Comparison of ENCODE assay signal across 8 cellular contexts in the genomic region with DNA sequence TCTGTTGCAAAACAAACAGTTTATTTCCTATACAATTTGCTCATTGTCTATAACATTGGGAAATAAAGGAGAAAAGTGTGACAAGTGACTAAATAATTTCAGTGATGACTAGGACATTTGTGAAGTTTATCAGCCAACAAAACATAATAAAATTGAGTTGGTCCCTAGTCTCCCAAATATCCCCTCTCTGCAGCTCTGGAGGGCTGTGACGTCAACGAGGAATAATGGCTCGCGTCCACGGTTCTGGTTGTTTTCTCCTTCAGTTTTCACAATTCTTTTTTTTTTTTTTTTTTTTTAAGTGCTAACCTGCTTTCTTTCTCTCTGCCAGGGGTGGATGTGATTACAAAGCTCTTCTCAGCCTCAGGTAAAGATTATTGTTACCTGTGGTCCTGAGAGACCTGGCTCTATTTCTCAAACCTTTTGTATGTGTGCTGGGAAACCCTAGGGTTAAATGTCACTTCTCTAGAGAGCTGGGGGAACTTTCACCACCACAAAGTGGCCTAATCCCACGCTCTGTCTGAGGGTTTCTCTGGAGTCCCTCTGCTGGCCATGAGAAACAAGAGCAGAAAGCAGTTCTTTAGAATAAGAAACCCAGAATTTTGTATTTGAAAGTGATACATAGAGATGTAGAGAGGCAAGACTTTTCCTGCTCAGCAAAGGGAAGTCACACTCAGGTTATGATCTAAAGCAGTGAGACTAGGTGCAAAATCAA. TPM values are rescaled to one million over a fixed set of nuclear protein-coding genes. Genes with fewer than 3 reads are reported as not detected.
DNase-seq lines count a peak whose midpoint lies in the region; ATAC-seq, FAIRE-seq and TF ChIP-seq lines count a peak whose summit lies in the region.

No MANE protein-coding gene starts in this region.

- H3K36me3 ChIP-seq in GM23248 (ENCODE audit: low read depth) = no peaks in the 10 kb centered on the region

- 8 to 12% methylated on average over 6 of the region's 6 CpGs for WGBS in GM23248 (ENCODE audit: low coverage in 1 of 2, low lambda C conversion rate in 2 of 2, missing lambda C conversion rate in 2 of 2), 2 experiments

- H3F3A ChIP-seq in GM23248 (ENCODE audit: insufficient read depth) = 0 out of 2 replicates have a peak, but pooled peaks cover 5% of the 10 kb centered on the region

- no peaks in the 10 kb centered on the region for H3K27me3 ChIP-seq in GM23248 (replicated peaks; ENCODE audit: insufficient read depth)

- in situ Hi-C loops in GM23248 (cut with MboI) = loop anchor here (25.0 kb wide), 1 partner anchor 943 kb away; no protein-coding TSS in a partner anchor
- in situ Hi-C loops in astrocyte of the spinal cord (cut with HindIII; ENCODE audit: low sequenced_read_pairs) = loop anchor here (25.0 kb wide), 1 partner anchor 993 kb away; no protein-coding TSS in a partner anchor

- H3K9me3 ChIP-seq in GM23248 (ENCODE audit: low read depth) = no peaks in the 10 kb centered on the region

- no peak overlapping the region for H3K9ac ChIP-seq in GM23248

- 0 out of 2 replicates have a peak, but pooled peaks cover 5% of the 10 kb centered on the region for H3K4me1 ChIP-seq in GM23248 (ENCODE audit: insufficient read depth)

- H3K4me2 ChIP-seq in GM23248 (ENCODE audit: unreplicated experiment) = peak overlapping the region; percentile 2

- intact Hi-C loops in left colon (cut with DNase I, micrococcal nuclease) = no loop called here

- H3K79me2 ChIP-seq in GM23248 (ENCODE audit: insufficient read depth) = no peaks in the 10 kb centered on the region

- no peaks in the 10 kb centered on the region for H3K9me2 ChIP-seq in GM23248 (ENCODE audit: insufficient read depth)

- ATAC-seq in left colon (peak; percentile 48), HG03159 (IDR thresholded peaks at IDR 0.05; ENCODE audit: unreplicated experiment) (no peak)

- peak; percentile 40 for TF ChIP-seq CTCF in D721Med (IDR thresholded peaks at IDR 0.05; ENCODE audit: insufficient read depth, missing control alignments)
- peak; percentile 71 for TF ChIP-seq CTCF in astrocyte of the spinal cord (IDR thresholded peaks at IDR 0.05; ENCODE audit: low read depth, low read length)

- no peak overlapping the region for H3K27ac ChIP-seq in GM23248

- FAIRE-seq in D721Med (lab: Jason Lieb, UNC) = no peak

- DNase-seq in D721Med (ENCODE audit: insufficient read length, low spot score) (no peak), GM23248 (peak; percentile 83), NCI-H460 (ENCODE audit: extremely low read depth, low read depth) (peak; percentile 34), astrocyte of the spinal cord (ENCODE audit: low read depth, low spot score) (peak; percentile 61), left colon (no peak), NCI-H774 (lab: John Stamatoyannopoulos, UW) (no peak), NCI-H510A treated with DMSO at 0.1 percent for 48 hours (lab: John Stamatoyannopoulos, UW) (no peak)

- H2AFZ ChIP-seq in GM23248 = 0 out of 2 replicates have a peak overlapping the region, but pooled peaks have one; percentile 20

- H3K4me3 ChIP-seq in GM23248 (no peak overlapping the region), astrocyte of the spinal cord (ENCODE audit: low read depth, low read length) (no peak overlapping the region)

- H4K20me1 ChIP-seq in GM23248 (ENCODE audit: insufficient read depth) = no peaks in the 10 kb centered on the region

RNA-seq across cellular contexts. Expression of gene ANKRD55, which starts 36.2 kb away (rescaled TPM):
- total RNA-seq in GM23248 (2014; rRNA removed; shearing (Covaris generic)) = not detected in 2 replicates
- not detected in 2 replicates for polyA plus RNA-seq in GM23248 (2016; fragmentation: Nextera tagmentation; extraction: Ambion mirVana)
- not detected in 2 replicates for total RNA-seq in NCI-H460 (2014; rRNA removed; shearing (Covaris generic))
- polyA plus RNA-seq in NCI-H460 (2014; cell fraction: nucleus; rRNA removed) = not detected in 2 replicates
- not detected for total RNA-seq in left colon

Comparison
In these comparisons a context has a peak if more than half of its experiments do, and no peak if none do; other contexts are left out.
1. DNase-seq: peak in GM23248 (single experiment), NCI-H460 (single experiment) and astrocyte of the spinal cord (single experiment); none in D721Med (single experiment), left colon (0 of 2), NCI-H774 (single experiment) and NCI-H510A treated with DMSO at 0.1 percent for 48 hours (single experiment).